ENCODE assay signal across 10 cellular contexts in genomic region chr1:11761988-11762406, GRCh38. TPM values are rescaled to one million over a fixed set of nuclear protein-coding genes. Genes with fewer than 3 reads are reported as not detected.
DNase-seq lines count a peak whose midpoint lies in the region; ATAC-seq and TF ChIP-seq lines count a peak whose summit lies in the region.
"Had no signal": no experiment of that assay in that cellular context is flagged by ENCODE, and none has a peak within 500 bp of the region (broad histone marks: within the 10 kb centered on the region; RNA-seq: fewer than 3 reads in every experiment).

Gene C1orf167, plus strand, starts transcription at chr1:11762193. Its CDS starts 2,208 bp downstream, at chr1:11764401.

- WGBS in right cardiac atrium, result 6% methylated on average over 29 of the region's 29 CpGs

- no peaks in the 10 kb centered on the region for H3K9me3 ChIP-seq in HUES48 (ENCODE audit: control insufficient read depth, insufficient read depth, low read length)
- H3K9me3 ChIP-seq in right cardiac atrium (ENCODE audit: control insufficient read depth, low read length), result no peaks in the 10 kb centered on the region
- H3K9me3 ChIP-seq in ascending aorta, result no peaks in the 10 kb centered on the region

- intact Hi-C loops in right cardiac atrium (cut with DNase I) (no loop called here), ascending aorta (cut with DNase I) (no loop called here)

- ATAC-seq in right cardiac atrium, result peak; percentile 31 to 44

- TF ChIP-seq CTCF in ascending aorta (IDR thresholded peaks at IDR 0.05), result no peak

- H3K4me1 ChIP-seq in HUES48 (ENCODE audit: control insufficient read depth, insufficient read depth, low read length) (no peaks in the 10 kb centered on the region; the same call in 1 of the 2 replicates), right cardiac atrium (ENCODE audit: control insufficient read depth, insufficient read depth, low read length) (no peaks in the 10 kb centered on the region), ascending aorta (peaks cover 0 to 3% of the 10 kb centered on the region in 2 donors)

- H3K9ac ChIP-seq in HUES48 (ENCODE audit: low read depth, low read length), result no peak within 1 kb of the TSS

- H3K27me3 ChIP-seq in HUES48 (ENCODE audit: control insufficient read depth, insufficient read depth, low read length) (peaks cover 29% of the 10 kb centered on the region), right cardiac atrium (ENCODE audit: control insufficient read depth, insufficient read depth) (no peaks in the 10 kb centered on the region), ascending aorta (peaks cover 10% of the 10 kb centered on the region)

- peak; percentile 20 to 35 for DNase-seq in activated CD4-positive, alpha-beta T cell treated with anti-CD3 and anti-CD28 coated beads, Interleukin-2, amount 50 U/mL, for 48 hours
- DNase-seq in right cardiac atrium (peak in 2 of 3 donors; percentile 58 to 62), NCI-H2227 treated with DMSO at 0.1 percent for 48 hours (lab: John Stamatoyannopoulos, UW) (no peak), ascending aorta (ENCODE audit: low spot score in 2 of 2) (no peak), NCI-H2107 (lab: John Stamatoyannopoulos, UW) (no peak)
- peak; percentile 33 to 55 for DNase-seq in stimulated activated CD4-positive, alpha-beta T cell treated with anti-CD3 and anti-CD28 coated beads, Interleukin-2, amount 100 ng/mL, for 24 hours
- DNase-seq: NCI-H1105 had no signal

- peak within 1 kb of the TSS; percentile 35; the same call in 1 of the 2 replicates for H3K4me3 ChIP-seq in HUES48 (ENCODE audit: low read depth, low read length)
- H3K4me3 ChIP-seq in right cardiac atrium (ENCODE audit: low read length), result no peak within 1 kb of the TSS
- no peak within 1 kb of the TSS for H3K4me3 ChIP-seq in ascending aorta

- H3K36me3 ChIP-seq in HUES48 (ENCODE audit: control insufficient read depth, insufficient read depth, low read length), result no peaks in the 10 kb centered on the region
- no peaks in the 10 kb centered on the region for H3K36me3 ChIP-seq in ascending aorta

- H3K27ac ChIP-seq in HUES48 (ENCODE audit: low read depth, low read length) (no peak within 1 kb of the TSS), right cardiac atrium (ENCODE audit: low read length) (no peak within 1 kb of the TSS), ascending aorta (no peak within 1 kb of the TSS)

RNA-seq across cellular contexts. Expression of gene C1orf167, which starts in this region (rescaled TPM):
- total RNA-seq in right cardiac atrium (1 to 10 TPM; 1.3 to 2.7 (median 2.0) TPM), ascending aorta (not detected)
- 4.0 TPM for polyA plus RNA-seq in right cardiac atrium
- total RNA-seq: bronchial epithelial cell; T-helper 1 cell treated with Interleukin-12 subunit alpha and Interleukin-12 subunit beta and Interleukin-4 antibody, amounts not matched to agents 30 ng/mL and 1 ng/mL, for 36 hours had no signal

Comparison
In these comparisons a context has a peak if more than half of its experiments do, and no peak if none do; other contexts are left out.
1. DNase-seq: peak in activated CD4-positive, alpha-beta T cell treated with anti-CD3 and anti-CD28 coated beads, Interleukin-2, amount 50 U/mL, for 48 hours (2 of 2), right cardiac atrium (2 of 3) and stimulated activated CD4-positive, alpha-beta T cell treated with anti-CD3 and anti-CD28 coated beads, Interleukin-2, amount 100 ng/mL, for 24 hours (2 of 2); none in NCI-H2227 treated with DMSO at 0.1 percent for 48 hours (single experiment), ascending aorta (0 of 2) and NCI-H2107 (single experiment).